ENCODE assay signal across 3 cellular contexts in the genomic region with DNA sequence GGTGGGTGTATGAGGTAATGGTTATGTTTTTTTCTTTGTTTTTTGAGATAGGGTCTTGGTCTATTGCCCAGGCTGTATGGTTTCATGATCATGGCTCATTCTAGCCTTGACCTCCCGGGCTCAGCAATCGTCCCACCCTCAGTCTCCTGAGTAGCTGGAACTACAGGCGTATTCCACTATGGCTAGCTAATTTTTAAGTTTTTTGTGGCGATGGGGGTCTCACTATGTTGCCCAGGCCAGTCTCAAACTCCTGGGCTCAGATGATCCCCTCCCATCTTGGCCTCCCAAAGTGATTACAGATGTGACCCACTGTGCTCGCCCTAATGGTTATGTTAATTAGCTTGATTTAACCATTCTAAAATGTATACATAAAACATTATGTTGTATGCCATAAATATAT.
TF ChIP-seq lines count a peak whose summit lies in the region.

No MANE protein-coding gene starts in this region.

TF ChIP-seq in HEK293, 187 proteins besides CTCF, POLR2A, EP300 and RAD21:
- TF ChIP-seq ZSCAN5A (tag by site-specific recombination; IDR thresholded peaks at IDR 0.05), result no peak
- peak; percentile 61; the same call in 1 of the 2 replicates for TF ChIP-seq ZNF121 (tag by site-specific recombination; IDR thresholded peaks at IDR 0.05)
TF ChIP-seq in HEK293: peak in this region for 1.

TF ChIP-seq in WTC11, 78 proteins besides CTCF, POLR2A, EP300 and RAD21:
- TF ChIP-seq MXD4 (CRISPR knock-in tag; IDR thresholded peaks at IDR 0.05; ENCODE audit: borderline replicate concordance) (no peak), ZNF121 (CRISPR knock-in tag; IDR thresholded peaks at IDR 0.05) (peak; percentile 79)
TF ChIP-seq in WTC11: peak in this region for 1.

TF ChIP-seq in H1, 55 proteins besides CTCF, POLR2A, EP300 and RAD21:
- TF ChIP-seq KDM1A (IDR thresholded peaks at IDR 0.05; ENCODE audit: borderline replicate concordance, low read length) (0 out of 2 replicates have a peak, but pooled peaks have one; percentile 32), FOSL1 (IDR thresholded peaks at IDR 0.05; ENCODE audit: insufficient read depth, low read depth, low read length) (no peak)
